In genomic region chr12:51921017-51921725, GRCh38 we compare ENCODE assay signal across 1 cellular context.
TF ChIP-seq lines count a peak whose summit lies in the region.

No MANE protein-coding gene starts in this region.

TF ChIP-seq in HepG2, 621 proteins besides CTCF, POLR2A, EP300 and RAD21:
- TF ChIP-seq SOX13 (IDR thresholded peaks at IDR 0.05) (no peak), SOX13 (CRISPR knock-in tag; conservative IDR thresholded peaks at IDR 0.05 in 1 of 2, IDR thresholded peaks at IDR 0.05 in 1 of 2) (no peak), RARA (CRISPR knock-in tag; IDR thresholded peaks at IDR 0.05) (peak; percentile 37; the same call in 1 of the 2 replicates), HIC2 (CRISPR knock-in tag; IDR thresholded peaks at IDR 0.05; ENCODE audit: low read depth) (0 out of 2 replicates have a peak, but pooled peaks have one; percentile 21), HNRNPL (IDR thresholded peaks at IDR 0.05; ENCODE audit: low read depth, low read length) (peak; percentile 82; the same call in 1 of the 2 replicates)
